ENCODE assay signal across 8 cellular contexts in the genomic region with DNA sequence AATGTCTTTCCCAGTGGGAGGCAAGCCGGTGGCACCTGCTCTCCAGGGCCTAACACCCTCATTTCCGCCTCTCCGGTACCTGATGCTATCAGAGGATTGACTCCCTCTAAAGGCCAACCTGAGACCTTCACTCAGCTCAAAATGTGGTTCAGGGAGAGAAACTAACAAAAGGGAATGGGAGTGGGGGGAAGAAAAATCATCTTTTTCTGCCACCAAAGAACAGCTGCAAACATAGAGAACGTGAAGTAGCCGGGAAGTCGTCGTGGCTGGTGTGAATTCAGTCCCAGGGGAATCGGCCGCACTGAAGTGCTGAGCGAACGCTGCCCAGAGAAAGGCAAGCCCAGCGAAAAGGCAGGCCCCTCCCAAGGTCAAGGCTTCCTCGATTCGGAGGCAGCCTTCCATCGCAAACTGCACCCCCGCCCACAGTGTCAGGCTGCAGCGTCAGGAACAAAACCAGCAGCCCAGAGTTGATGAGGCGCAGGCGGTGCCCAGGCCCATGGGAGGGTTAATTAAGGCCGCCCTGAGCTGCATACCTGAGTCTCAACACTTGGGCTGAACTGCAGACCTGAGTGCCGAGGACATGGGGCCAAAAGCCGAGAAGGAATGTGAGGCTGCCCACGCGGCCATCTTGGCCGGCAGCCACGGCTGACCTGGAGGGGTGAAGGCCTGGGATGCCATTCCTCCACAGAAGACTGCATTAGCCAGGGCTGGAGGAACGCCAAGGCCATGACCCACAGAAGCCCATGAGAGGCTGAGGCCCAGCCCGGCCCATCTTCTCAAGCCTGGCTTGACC.
A peak's percentile ranks its signal among the peaks of the same experiment; 100 is the strongest.
DNase-seq lines count a peak whose midpoint lies in the region; ATAC-seq and TF ChIP-seq lines count a peak whose summit lies in the region.

No MANE protein-coding gene starts in this region.

- no peak overlapping the region for H3K14ac ChIP-seq in trophoblast cell (ENCODE audit: low read length)

- no peaks in the 10 kb centered on the region for H3F3A ChIP-seq in GM23338 (replicated peaks; ENCODE audit: low read depth)

- H3K9me3 ChIP-seq in RWPE2 (ENCODE audit: severe bottlenecking): no peaks in the 10 kb centered on the region
- H3K9me3 ChIP-seq in trophoblast cell (ENCODE audit: insufficient read depth, low read depth, low read length): peaks cover 4% of the 10 kb centered on the region

- no peak overlapping the region for H4K12ac ChIP-seq in trophoblast cell (ENCODE audit: low read depth, low read length)

- H3K4me2 ChIP-seq in GM23338: 0 out of 2 replicates have a peak overlapping the region, but pooled peaks have one; percentile 8
- H3K4me2 ChIP-seq in trophoblast cell (ENCODE audit: low read length): no peak overlapping the region

- peaks cover 36% of the 10 kb centered on the region for H3K4me1 Mint-ChIP-seq in GM23338
- H3K4me1 Mint-ChIP-seq in immature natural killer cell: peaks cover 5 to 9% of the 10 kb centered on the region in 2 donors

- H3K79me2 ChIP-seq in GM23338 (replicated peaks; ENCODE audit: insufficient read depth): no peaks in the 10 kb centered on the region
- H3K79me2 ChIP-seq in trophoblast cell (ENCODE audit: control insufficient read depth, insufficient read depth, low read length, poor library complexity): no peaks in the 10 kb centered on the region

- no peak overlapping the region for H3K9ac ChIP-seq in trophoblast cell (ENCODE audit: low read length)

- no peaks in the 10 kb centered on the region for H4K20me1 ChIP-seq in GM23338 (replicated peaks; ENCODE audit: insufficient read depth)

- H3K27me3 ChIP-seq in GM23338 (ENCODE audit: insufficient read depth) (no peaks in the 10 kb centered on the region), RWPE2 (ENCODE audit: insufficient read depth, poor library complexity, severe bottlenecking) (no peaks in the 10 kb centered on the region), trophoblast cell (ENCODE audit: insufficient read depth, low read length) (no peaks in the 10 kb centered on the region)

- H2AFZ ChIP-seq in GM23338: peak overlapping the region; percentile 25; the same call in 1 of the 2 replicates
- H2AFZ ChIP-seq in trophoblast cell (ENCODE audit: insufficient read depth, low read length, poor library complexity): peak overlapping the region; percentile 1

- H3K27me3 Mint-ChIP-seq in GM23338 (ENCODE audit: insufficient read depth, low read depth, poor library complexity): peaks cover 15% of the 10 kb centered on the region
- peaks cover 3 to 5% (median 4%) of the 10 kb centered on the region in 3 donors for H3K27me3 Mint-ChIP-seq in immature natural killer cell (ENCODE audit: low read depth in 3 of 3)

- H3K27ac Mint-ChIP-seq in GM23338 (peak overlapping the region; percentile 6; the same call in 1 of the 2 replicates), immature natural killer cell (no peak overlapping the region)

- H3K9me2 ChIP-seq in GM23338 (ENCODE audit: insufficient read depth): peaks cover 5% of the 10 kb centered on the region; the same call in 1 of the 2 replicates

- no peak overlapping the region for H3K4me3 Mint-ChIP-seq in GM23338
- H3K4me3 Mint-ChIP-seq in immature natural killer cell: no peak overlapping the region

- TF ChIP-seq CTCF in GM23338 (conservative IDR thresholded peaks at IDR 0.05; ENCODE audit: low read depth in 2 of 2) (peak; percentile 61 to 63), RWPE2 (IDR thresholded peaks at IDR 0.05; ENCODE audit: poor library complexity, severe bottlenecking) (peak; percentile 18)

- H3K4me1 ChIP-seq in GM23338 (ENCODE audit: insufficient read depth): no peaks in the 10 kb centered on the region
- H3K4me1 ChIP-seq in RWPE2 (ENCODE audit: insufficient read depth, poor library complexity, severe bottlenecking): peaks cover 20% of the 10 kb centered on the region
- H3K4me1 ChIP-seq in trophoblast cell (ENCODE audit: control insufficient read depth in 1 of 2, insufficient read depth in 2 of 2, low read length in 2 of 2): peaks cover 18 to 23% of the 10 kb centered on the region in 2 experiments

- H4K91ac ChIP-seq in trophoblast cell (ENCODE audit: low read depth, low read length): no peak overlapping the region

- H3K27ac ChIP-seq in GM23338 (ENCODE audit: low read depth) (no peak overlapping the region), RWPE2 (ENCODE audit: poor library complexity, severe bottlenecking) (peak overlapping the region; percentile 80), trophoblast cell (ENCODE audit: low read depth, low read length) (no peak overlapping the region)

- peak overlapping the region; percentile 15 for H2BK12ac ChIP-seq in trophoblast cell (ENCODE audit: low read length)

- intact Hi-C loops in Right ventricle myocardium superior (cut with DNase I): no loop called here

- H3K4me3 ChIP-seq in GM23338: no peak overlapping the region
- no peak overlapping the region for H3K4me3 ChIP-seq in RWPE2 (ENCODE audit: severe bottlenecking)
- no peak overlapping the region for H3K4me3 ChIP-seq in trophoblast cell (ENCODE audit: low read depth, low read length)

- peaks cover 9% of the 10 kb centered on the region for H3K36me3 Mint-ChIP-seq in GM23338 (ENCODE audit: low read depth)
- peaks cover 0 to 3% (median 0%) of the 10 kb centered on the region in 3 donors for H3K36me3 Mint-ChIP-seq in immature natural killer cell

- no peak overlapping the region for H4K8ac ChIP-seq in trophoblast cell (ENCODE audit: low read depth, low read length)

- no peak overlapping the region for H2BK120ac ChIP-seq in trophoblast cell (ENCODE audit: insufficient read depth, low read length, poor library complexity)

- no peak overlapping the region for H3K4ac ChIP-seq in trophoblast cell (ENCODE audit: low read depth, low read length)

- H3K79me1 ChIP-seq in trophoblast cell (ENCODE audit: low read length): peaks cover 3% of the 10 kb centered on the region

- DNase-seq in GM23338 (ENCODE audit: low spot score): peak; percentile 72
- DNase-seq in RWPE2 (ENCODE audit: low spot score): no peak
- peak; percentile 90 for DNase-seq in Right ventricle myocardium superior
- peak; percentile 58 for DNase-seq in trophoblast cell
- no peak for DNase-seq in pons (ENCODE audit: low spot score)
- DNase-seq in stimulated activated CD4-positive, alpha-beta T cell treated with anti-CD3 and anti-CD28 coated beads, Interleukin-4, amount 100 ng/mL, for 1 hour: no peak
- no peak for DNase-seq in immature natural killer cell

- H3K23ac ChIP-seq in trophoblast cell (ENCODE audit: low read length): no peak overlapping the region

- H3K18ac ChIP-seq in trophoblast cell (ENCODE audit: low read length): no peak overlapping the region

- no peak overlapping the region for H2AK5ac ChIP-seq in trophoblast cell (ENCODE audit: low read length)

- no CpG with 5 or more reads among the region's 28 CpGs for WGBS in trophoblast cell (ENCODE audit: extremely low coverage, insufficient coverage, insufficient read length)

- ATAC-seq in GM23338 (peak; percentile 84), RWPE2 (ENCODE audit: low read depth) (no peak), Right ventricle myocardium superior (ENCODE audit: poor library complexity) (peak; percentile 95), HG02798 (IDR thresholded peaks at IDR 0.05; ENCODE audit: poor library complexity, unreplicated experiment) (no peak)

- H2BK5ac ChIP-seq in trophoblast cell (ENCODE audit: low read depth, low read length, poor library complexity): no peak overlapping the region

- H3K9me3 Mint-ChIP-seq in GM23338 (peaks cover 25% of the 10 kb centered on the region), immature natural killer cell (no peaks in the 10 kb centered on the region)

- 0 out of 2 replicates have a peak, but pooled peaks cover 5% of the 10 kb centered on the region for H3K36me3 ChIP-seq in GM23338 (ENCODE audit: insufficient read depth)
- no peaks in the 10 kb centered on the region for H3K36me3 ChIP-seq in RWPE2 (ENCODE audit: low read depth)
- H3K36me3 ChIP-seq in trophoblast cell (ENCODE audit: control insufficient read depth in 1 of 2, insufficient read depth in 2 of 2, low read length in 2 of 2): no peaks in the 10 kb centered on the region

TF ChIP-seq in GM23338, 12 proteins besides CTCF, POLR2A, EP300 and RAD21:
- TF ChIP-seq NANOG (IDR thresholded peaks at IDR 0.05; ENCODE audit: borderline replicate concordance): no peak

Comparison
In these comparisons a context has a peak if more than half of its experiments do, and no peak if none do; other contexts are left out.
1. ATAC-seq: peak in GM23338 (single experiment) and Right ventricle myocardium superior (single experiment); none in RWPE2 (single experiment) and HG02798 (single experiment).
2. DNase-seq: peak in GM23338 (single experiment), Right ventricle myocardium superior (single experiment) and trophoblast cell (2 of 2); none in RWPE2 (single experiment), pons (single experiment), stimulated activated CD4-positive, alpha-beta T cell treated with anti-CD3 and anti-CD28 coated beads, Interleukin-4, amount 100 ng/mL, for 1 hour (single experiment) and immature natural killer cell (0 of 3).